21 cellular contexts compared by ENCODE assay signal in genomic region chr16:81815429-81815766, GRCh38. TPM values are rescaled to one million over a fixed set of nuclear protein-coding genes. Genes with fewer than 3 reads are reported as not detected.
DNase-seq lines count a peak whose midpoint lies in the region; ATAC-seq and TF ChIP-seq lines count a peak whose summit lies in the region.
"Had no signal": no experiment of that assay in that cellular context is flagged by ENCODE, and none has a peak within 500 bp of the region (broad histone marks: within the 10 kb centered on the region; RNA-seq: fewer than 3 reads in every experiment).

No MANE protein-coding gene starts in this region.

- H3K4me1 Mint-ChIP-seq in naive B cell: peaks cover 77 to 98% (median 86%) of the 10 kb centered on the region in 3 donors

- peaks cover 66% of the 10 kb centered on the region for H3K79me2 ChIP-seq in SU-DHL-6 (ENCODE audit: insufficient read depth, low read length)

- no peaks in the 10 kb centered on the region for H3K27me3 ChIP-seq in BLaER1 treated with 17β-estradiol and CSF1 and Interleukin-3, amounts not matched to agents 10 nM and 100 nM
- H3K27me3 ChIP-seq in H7 (ENCODE audit: control insufficient read depth, insufficient read depth, low read length) (no peaks in the 10 kb centered on the region), SU-DHL-6 (ENCODE audit: low read length) (no peaks in the 10 kb centered on the region), colonic mucosa (no peaks in the 10 kb centered on the region), mesenchymal stem cell (ENCODE audit: control insufficient read depth in 1 of 2, insufficient read depth in 1 of 2, low read length in 2 of 2) (peaks cover 6 to 10% of the 10 kb centered on the region in 2 experiments)
- H3K27me3 ChIP-seq: body of pancreas had no signal

- H3K79me1 ChIP-seq in mesenchymal stem cell (replicated peaks; ENCODE audit: low read length, poor library complexity, severe bottlenecking): no peaks in the 10 kb centered on the region

- H3K14ac ChIP-seq in mesenchymal stem cell (ENCODE audit: low read length in 2 of 2): no peak overlapping the region

- H4K20me1 ChIP-seq in BLaER1 treated with 17β-estradiol and CSF1 and Interleukin-3, amounts not matched to agents 10 nM and 100 nM: peaks cover 0 to 79% (median 0%) of the 10 kb centered on the region in 11 experiments; a peak in 7 of 22 replicates
- no peaks in the 10 kb centered on the region for H4K20me1 ChIP-seq in SU-DHL-6 (ENCODE audit: low read depth, low read length)

- no peak overlapping the region for H4K8ac ChIP-seq in mesenchymal stem cell (ENCODE audit: low read length)

- no peaks in the 10 kb centered on the region for H3K27me3 Mint-ChIP-seq in naive B cell
- H3K27me3 Mint-ChIP-seq: activated CD4-positive, alpha-beta memory T cell treated with anti-CD3 and anti-CD28 coated beads, Interleukin-2, amount 10 ng/mL, durations not matched to agents 7 days and 5 days had no signal

- peak overlapping the region; percentile 1 to 99 (median 86); a peak in 18 of 22 replicates for H3K4me2 ChIP-seq in BLaER1 treated with 17β-estradiol and CSF1 and Interleukin-3, amounts not matched to agents 10 nM and 100 nM
- peak overlapping the region; percentile 89 for H3K4me2 ChIP-seq in SU-DHL-6 (ENCODE audit: low read depth, low read length, poor library complexity, severe bottlenecking)
- H3K4me2 ChIP-seq in mesenchymal stem cell (ENCODE audit: low read length, poor library complexity, severe bottlenecking): no peak overlapping the region

- H3F3A ChIP-seq in SU-DHL-6 (ENCODE audit: insufficient read depth): peaks cover 80% of the 10 kb centered on the region

- H3K36me3 ChIP-seq in BLaER1 treated with 17β-estradiol and CSF1 and Interleukin-3, amounts not matched to agents 10 nM and 100 nM: peaks cover 0 to 9% (median 0%) of the 10 kb centered on the region in 11 experiments; a peak in 5 of 22 replicates
- H3K36me3 ChIP-seq in H7 (replicated peaks; ENCODE audit: control insufficient read depth, insufficient read depth, low read length): no peaks in the 10 kb centered on the region
- H3K36me3 ChIP-seq in SU-DHL-6 (ENCODE audit: low read length): no peaks in the 10 kb centered on the region
- no peaks in the 10 kb centered on the region for H3K36me3 ChIP-seq in colonic mucosa
- H3K36me3 ChIP-seq in mesenchymal stem cell (ENCODE audit: control insufficient read depth in 1 of 2, insufficient read depth in 2 of 2, low read depth in 1 of 2, low read length in 2 of 2): no peaks in the 10 kb centered on the region

- no peak for TF ChIP-seq CTCF in SU-DHL-6 (IDR thresholded peaks at IDR 0.05; ENCODE audit: insufficient read depth, low read length, poor library complexity, severe bottlenecking)
- TF ChIP-seq CTCF in colonic mucosa (IDR thresholded peaks at IDR 0.05): no peak

- peak overlapping the region in 7 of 11 experiments; percentile 38 to 91 (median 48); a peak in 14 of 22 replicates for H3K27ac ChIP-seq in BLaER1 treated with 17β-estradiol and CSF1 and Interleukin-3, amounts not matched to agents 10 nM and 100 nM
- H3K27ac ChIP-seq in SU-DHL-6 (ENCODE audit: low read depth, low read length): peak overlapping the region; percentile 100
- H3K27ac ChIP-seq in colonic mucosa: no peak overlapping the region
- H3K27ac ChIP-seq in mesenchymal stem cell (ENCODE audit: low read length, poor library complexity, severe bottlenecking): no peak overlapping the region
- H3K27ac ChIP-seq: body of pancreas had no signal

- H3K9me2 ChIP-seq in SU-DHL-6 (replicated peaks; ENCODE audit: insufficient read depth, low read length): no peaks in the 10 kb centered on the region

- no peak overlapping the region for H3K23ac ChIP-seq in mesenchymal stem cell (ENCODE audit: low read length in 2 of 2)

- no peak overlapping the region for H2AFZ ChIP-seq in SU-DHL-6 (ENCODE audit: low read depth, low read length, severe bottlenecking)
- H2AFZ ChIP-seq in mesenchymal stem cell (ENCODE audit: low read depth, low read length): no peak overlapping the region

- no peaks in the 10 kb centered on the region for H3K9me3 Mint-ChIP-seq in naive B cell
- H3K9me3 Mint-ChIP-seq: activated CD4-positive, alpha-beta memory T cell treated with anti-CD3 and anti-CD28 coated beads, Interleukin-2, amount 10 ng/mL, durations not matched to agents 7 days and 5 days had no signal

- no peak overlapping the region for H3K4ac ChIP-seq in mesenchymal stem cell (ENCODE audit: low read depth in 1 of 2, low read length in 2 of 2)

- H3K9me3 ChIP-seq in BLaER1 treated with 17β-estradiol and CSF1 and Interleukin-3, amounts not matched to agents 10 nM and 100 nM (replicated peaks in 1 of 11): peaks cover 0 to 12% (median 0%) of the 10 kb centered on the region in 11 experiments; a peak in 3 of 22 replicates
- H3K9me3 ChIP-seq in SU-DHL-6 (ENCODE audit: insufficient read depth, low read length) (no peaks in the 10 kb centered on the region), colonic mucosa (no peaks in the 10 kb centered on the region), mesenchymal stem cell (ENCODE audit: control insufficient read depth, low read length) (no peaks in the 10 kb centered on the region)
- H3K9me3 ChIP-seq: body of pancreas, Caco-2 had no signal

- intact Hi-C loops in colonic mucosa (cut with DNase I): no loop called here

- H3K4me3 ChIP-seq in BLaER1 treated with 17β-estradiol and CSF1 and Interleukin-3, amounts not matched to agents 10 nM and 100 nM: no peak overlapping the region
- H3K4me3 ChIP-seq in H7 (ENCODE audit: insufficient read depth, low read depth, low read length) (no peak overlapping the region), SU-DHL-6 (ENCODE audit: insufficient read depth, low read length, poor library complexity, severe bottlenecking) (peak overlapping the region; percentile 27), colonic mucosa (no peak overlapping the region), mesenchymal stem cell (ENCODE audit: insufficient read depth in 1 of 2, low read depth in 1 of 2, low read length in 2 of 2) (no peak overlapping the region)
- H3K4me3 ChIP-seq: body of pancreas, lung had no signal

- no peak for ATAC-seq in naive B cell (ENCODE audit: low read depth in 2 of 2)
- ATAC-seq in HG03097 (IDR thresholded peaks at IDR 0.05; ENCODE audit: low FRiP score, unreplicated experiment): no peak
- ATAC-seq: body of pancreas had no signal

- peak; percentile 42 for DNase-seq in H7
- DNase-seq in naive B cell: no peak
- DNase-seq in activated CD4-positive, alpha-beta T cell treated with anti-CD3 and anti-CD28 coated beads for 1 hour: no peak
- no peak for DNase-seq in colonic mucosa
- DNase-seq in mesenchymal stem cell: no peak
- DNase-seq: activated CD4-positive, alpha-beta memory T cell treated with anti-CD3 and anti-CD28 coated beads, Interleukin-2, amount 10 ng/mL, durations not matched to agents 7 days and 5 days; activated gamma-delta T cell; body of pancreas; Caco-2; cerebellar nuclear complex; DMS79; glutamatergic neuron; NCI-H1694; NCI-H2171 treated with DMSO at 0.1 percent for 48 hours; NCI-H69; occipital lobe; stimulated activated CD4-positive, alpha-beta T cell treated with anti-CD3 and anti-CD28 coated beads, Interleukin-2, amount 100 ng/mL, for 24 hours had no signal

- H2BK120ac ChIP-seq in mesenchymal stem cell (ENCODE audit: low read depth, low read length): no peak overlapping the region

- H3K18ac ChIP-seq in mesenchymal stem cell (ENCODE audit: low read depth in 1 of 2, low read length in 2 of 2): no peak overlapping the region

- no peak overlapping the region for H2BK15ac ChIP-seq in mesenchymal stem cell (ENCODE audit: low read depth, poor library complexity, severe bottlenecking)

- peak overlapping the region; percentile 46 to 91 (median 78) for H3K4me3 Mint-ChIP-seq in naive B cell
- H3K4me3 Mint-ChIP-seq: activated CD4-positive, alpha-beta memory T cell treated with anti-CD3 and anti-CD28 coated beads, Interleukin-2, amount 10 ng/mL, durations not matched to agents 7 days and 5 days had no signal

- H3K36me3 Mint-ChIP-seq in naive B cell: peaks cover 5 to 15% of the 10 kb centered on the region in 2 donors

- H4K91ac ChIP-seq in mesenchymal stem cell (ENCODE audit: low read length): no peak overlapping the region

- H3K4me1 ChIP-seq in BLaER1 treated with 17β-estradiol and CSF1 and Interleukin-3, amounts not matched to agents 10 nM and 100 nM: peaks cover 65 to 81% (median 78%) of the 10 kb centered on the region in 10 experiments
- H3K4me1 ChIP-seq in colonic mucosa (no peaks in the 10 kb centered on the region), mesenchymal stem cell (ENCODE audit: control insufficient read depth, insufficient read depth, low read depth, low read length) (peaks cover 3% of the 10 kb centered on the region)
- H3K4me1 ChIP-seq: body of pancreas, Caco-2 had no signal

- H2BK5ac ChIP-seq in mesenchymal stem cell (ENCODE audit: low read depth, low read length, poor library complexity, severe bottlenecking): no peak overlapping the region

- peak overlapping the region in 2 of 11 experiments; percentile 4 to 24; a peak in 2 of 22 replicates for H3K9ac ChIP-seq in BLaER1 treated with 17β-estradiol and CSF1 and Interleukin-3, amounts not matched to agents 10 nM and 100 nM
- peak overlapping the region; percentile 68 for H3K9ac ChIP-seq in SU-DHL-6 (ENCODE audit: low read length)
- no peak overlapping the region for H3K9ac ChIP-seq in colonic mucosa (ENCODE audit: low read depth in 2 of 2, low read length in 2 of 2)
- no peak overlapping the region for H3K9ac ChIP-seq in mesenchymal stem cell (ENCODE audit: low read length)

- peak overlapping the region; percentile 96 to 100 (median 98) for H3K27ac Mint-ChIP-seq in naive B cell
- H3K27ac Mint-ChIP-seq: activated CD4-positive, alpha-beta memory T cell treated with anti-CD3 and anti-CD28 coated beads, Interleukin-2, amount 10 ng/mL, durations not matched to agents 7 days and 5 days had no signal

- 74% methylated on average over 5 of the region's 5 CpGs for WGBS in mesenchymal stem cell

- H2BK12ac ChIP-seq in mesenchymal stem cell (ENCODE audit: low read length in 2 of 2): no peak overlapping the region

- H2AK5ac ChIP-seq in mesenchymal stem cell (ENCODE audit: low read length, severe bottlenecking): no peak overlapping the region

RNA-seq across cellular contexts. Expression of gene PLCG2, which starts 36.3 kb away (rescaled TPM):
- 2.5 and 2.7 TPM in 2 replicates for total RNA-seq in H7 (2014; rRNA removed; shearing (Covaris generic))
- 100 to 1,000 TPM in 2 of 6 donors, 10 to 100 TPM in 4; 65.1 to 119 (median 92.5) TPM for polyA plus RNA-seq in naive B cell (ENCODE audit: low read depth in 6 of 6)
- total RNA-seq in colonic mucosa: 1 to 10 TPM; 9.1 to 9.6 TPM
- 0.21 TPM for polyA plus RNA-seq in mesenchymal stem cell (2013, experiment 1 of 2)
- 0.41 TPM for polyA plus RNA-seq in mesenchymal stem cell (2013, experiment 2 of 2)

Comparison
In these comparisons a context has a peak if more than half of its experiments do, and no peak if none do; other contexts are left out.
1. H3K27ac ChIP-seq: peak in BLaER1 treated with 17β-estradiol and CSF1 and Interleukin-3, amounts not matched to agents 10 nM and 100 nM (7 of 11) and SU-DHL-6 (single experiment); none in colonic mucosa (single experiment) and mesenchymal stem cell (single experiment).